In genomic region chr3:138347084-138347483, GRCh38 we compare ENCODE assay signal across 12 cellular contexts. TPM values are rescaled to one million over a fixed set of nuclear protein-coding genes. Genes with fewer than 3 reads are reported as not detected.
DNase-seq lines count a peak whose midpoint lies in the region; ATAC-seq and TF ChIP-seq lines count a peak whose summit lies in the region.
"Had no signal": no experiment of that assay in that cellular context is flagged by ENCODE, and none has a peak within 500 bp of the region (broad histone marks: within the 10 kb centered on the region; RNA-seq: fewer than 3 reads in every experiment).

No MANE protein-coding gene starts in this region.

- intact Hi-C loops in mammary epithelial cell (cut with micrococcal nuclease) = no loop called here

- no peaks in the 10 kb centered on the region for H3K36me3 Mint-ChIP-seq in nephron (ENCODE audit: low read depth)

- H4K20me1 ChIP-seq in mammary epithelial cell (ENCODE audit: insufficient read depth, low read length) = no peaks in the 10 kb centered on the region

- peak overlapping the region; percentile 91 for H3K4me2 ChIP-seq in mammary epithelial cell (ENCODE audit: insufficient read depth, low read depth, low read length)

- H3K27ac ChIP-seq in HEK293 (ENCODE audit: extremely low read depth, low read depth, low read length) (no peak overlapping the region), mammary epithelial cell (ENCODE audit: insufficient read depth, low read depth, low read length) (no peak overlapping the region)

- H3K79me2 ChIP-seq in mammary epithelial cell (ENCODE audit: insufficient read depth, low read length) = no peaks in the 10 kb centered on the region

- H3K4me3 ChIP-seq in AG09309 (ENCODE audit: control insufficient read depth, low read depth, low read length) (peak overlapping the region; percentile 68), HEK293 (ENCODE audit: low read depth, low read length) (no peak overlapping the region), mammary epithelial cell (replicated peaks in 1 of 3; ENCODE audit: insufficient read depth in 1 of 3, low read depth in 2 of 3, low read length in 3 of 3) (no peak overlapping the region)

- no peaks in the 10 kb centered on the region for H3K9me3 Mint-ChIP-seq in nephron

- CTCF ChIA-PET in HEK293 (lab: Yijun Ruan, JAX) = interaction anchor here (0.6 to 0.7 kb wide), 2 partner anchors 239 to 572 kb away, joined by 3 to 7 read pairs; no protein-coding TSS in a partner anchor
- CTCF ChIA-PET in mammary epithelial cell (lab: Charles Lee; ENCODE audit: low non-redundant PET) = no interaction called here

- H3K9ac ChIP-seq in mammary epithelial cell (ENCODE audit: insufficient read depth, low read length) = no peak overlapping the region

- H3K27me3 Mint-ChIP-seq in nephron (ENCODE audit: low read depth) = peaks cover 12% of the 10 kb centered on the region

- no peaks in the 10 kb centered on the region for H3K27me3 ChIP-seq in mammary epithelial cell (ENCODE audit: insufficient read depth, low read length)
- H3K27me3 ChIP-seq: body of pancreas, thyroid gland had no signal

- H2AFZ ChIP-seq in mammary epithelial cell (ENCODE audit: low read depth, low read length) = peak overlapping the region; percentile 97

- H3K9me3 ChIP-seq in HEK293 (ENCODE audit: control insufficient read depth, insufficient read depth, low read depth, low read length) (no peaks in the 10 kb centered on the region), mammary epithelial cell (replicated peaks; ENCODE audit: insufficient read depth, low read length) (no peaks in the 10 kb centered on the region)
- H3K9me3 ChIP-seq: body of pancreas, thyroid gland had no signal

- no peaks in the 10 kb centered on the region for H3K4me1 ChIP-seq in HEK293 (ENCODE audit: control insufficient read depth, insufficient read depth, low read length)
- peaks cover 6% of the 10 kb centered on the region for H3K4me1 ChIP-seq in mammary epithelial cell (ENCODE audit: insufficient read depth, low read length)

- in situ Hi-C loops in mammary epithelial cell (cut with MboI; ENCODE audit: low sequenced_read_pairs in 2 of 2) = no loop called here

- H3K27ac Mint-ChIP-seq in nephron = peak overlapping the region; percentile 83 to 97 (median 85)

- dilution Hi-C loops in mammary epithelial cell (cut with HindIII; ENCODE audit: low sequenced_read_pairs) = no loop called here

- H3K36me3 ChIP-seq in HEK293 (ENCODE audit: control insufficient read depth in 2 of 2, insufficient read depth in 1 of 2, low read length in 2 of 2) = no peaks in the 10 kb centered on the region
- no peaks in the 10 kb centered on the region for H3K36me3 ChIP-seq in mammary epithelial cell (ENCODE audit: insufficient read depth, low read length)
- H3K36me3 ChIP-seq: thyroid gland had no signal

- POLR2A ChIA-PET in HEK293 (lab: Yijun Ruan, JAX) = no interaction called here

- TF ChIP-seq CTCF in AG09309 (IDR thresholded peaks at IDR 0.05; ENCODE audit: control insufficient read depth, insufficient read depth, low read depth, low read length, missing control alignments) (no peak), HEK293 (tag by site-specific recombination; IDR thresholded peaks at IDR 0.05) (no peak), mammary epithelial cell (conservative IDR thresholded peaks at IDR 0.05 in 1 of 2, IDR thresholded peaks at IDR 0.05 in 1 of 2; ENCODE audit: extremely low read depth in 1 of 2, insufficient read depth in 1 of 2, low read depth in 1 of 2, low read length in 2 of 2) (no peak), nephron (IDR thresholded peaks at IDR 0.05; ENCODE audit: unreplicated experiment in 3 of 3) (no peak)

- BruUV-seq in mammary epithelial cell (replicated peaks; lab: Mats Ljungman, UMichigan) = no TSS peak

- no peak for DNase-seq in AG09309 (ENCODE audit: low read depth)
- DNase-seq in mammary epithelial cell = no peak
- no peak for DNase-seq in anterior cingulate cortex (lab: John Stamatoyannopoulos, UW)
- DNase-seq: DMS153, mesendoderm had no signal

- WGBS in mammary epithelial cell (ENCODE audit: low coverage, missing lambda C conversion rate) = 46% methylated on average over 4 of the region's 4 CpGs

- H3K4me1 Mint-ChIP-seq in nephron = peaks cover 37% of the 10 kb centered on the region

- ATAC-seq in GM18907 (IDR thresholded peaks at IDR 0.05; ENCODE audit: unreplicated experiment) (no peak), GM21526 (IDR thresholded peaks at IDR 0.05; ENCODE audit: low FRiP score, unreplicated experiment) (no peak), HG03439 (IDR thresholded peaks at IDR 0.05; ENCODE audit: unreplicated experiment) (no peak)

- peak overlapping the region; percentile 93 to 99 (median 98) for H3K4me3 Mint-ChIP-seq in nephron

TF ChIP-seq in HEK293, 187 proteins besides CTCF, POLR2A, EP300 and RAD21:
- TF ChIP-seq ZNF146 (tag by site-specific recombination; IDR thresholded peaks at IDR 0.05) = peak; percentile 53; the same call in 1 of the 2 replicates
- no peak for TF ChIP-seq ZNF157 (tag by site-specific recombination; IDR thresholded peaks at IDR 0.05)

RNA-seq across cellular contexts. Expression of gene MRAS, which starts 1.3 kb away (rescaled TPM):
- total RNA-seq in mammary epithelial cell = 10 to 100 TPM; 16.4 to 55.3 TPM
- polyA plus RNA-seq in mammary epithelial cell = 14.3 TPM
- 12.7 TPM for polyA minus RNA-seq in mammary epithelial cell

RNA-seq across cellular contexts. Expression of gene NME9, which starts 17.4 kb away (rescaled TPM):
- total RNA-seq in mammary epithelial cell = under 1 TPM in 1 of 2 donors, not detected in 1; 0.50 TPM
- polyA plus RNA-seq in mammary epithelial cell = not detected
- not detected for polyA minus RNA-seq in mammary epithelial cell
